1 cellular context compared by ENCODE assay signal in genomic region chr1:20729990-20730689, GRCh38.
TF ChIP-seq lines count a peak whose summit lies in the region.

No MANE protein-coding gene starts in this region.

TF ChIP-seq in K562, 482 proteins besides CTCF, POLR2A, EP300 and RAD21:
- no peak for TF ChIP-seq ETV5 (CRISPR knock-in tag; IDR thresholded peaks at IDR 0.05; ENCODE audit: low read depth)
- no peak for TF ChIP-seq HDAC3 (IDR thresholded peaks at IDR 0.05; ENCODE audit: borderline replicate concordance, partially characterized antibody)
- TF ChIP-seq NCOA1 (IDR thresholded peaks at IDR 0.05; ENCODE audit: low read depth), result no peak
- TF ChIP-seq TARDBP (IDR thresholded peaks at IDR 0.05), result no peak
- TF ChIP-seq, protein P1, sequence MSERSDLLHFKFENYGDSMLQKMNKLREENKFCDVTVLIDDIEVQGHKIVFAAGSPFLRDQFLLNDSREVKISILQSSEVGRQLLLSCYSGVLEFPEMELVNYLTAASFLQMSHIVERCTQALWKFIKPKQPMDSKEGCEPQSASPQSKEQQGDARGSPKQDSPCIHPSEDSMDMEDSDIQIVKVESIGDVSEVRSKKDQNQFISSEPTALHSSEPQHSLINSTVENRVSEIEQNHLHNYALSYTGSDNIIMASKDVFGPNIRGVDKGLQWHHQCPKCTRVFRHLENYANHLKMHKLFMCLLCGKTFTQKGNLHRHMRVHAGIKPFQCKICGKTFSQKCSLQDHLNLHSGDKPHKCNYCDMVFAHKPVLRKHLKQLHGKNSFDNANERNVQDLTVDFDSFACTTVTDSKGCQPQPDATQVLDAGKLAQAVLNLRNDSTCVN (CRISPR knock-in tag; IDR thresholded peaks at IDR 0.05), result peak; percentile 43; the same call in 1 of the 2 replicates
- no peak for TF ChIP-seq STAT5B (CRISPR knock-in tag; IDR thresholded peaks at IDR 0.05)
